19 cellular contexts compared by ENCODE assay signal in the genomic region with DNA sequence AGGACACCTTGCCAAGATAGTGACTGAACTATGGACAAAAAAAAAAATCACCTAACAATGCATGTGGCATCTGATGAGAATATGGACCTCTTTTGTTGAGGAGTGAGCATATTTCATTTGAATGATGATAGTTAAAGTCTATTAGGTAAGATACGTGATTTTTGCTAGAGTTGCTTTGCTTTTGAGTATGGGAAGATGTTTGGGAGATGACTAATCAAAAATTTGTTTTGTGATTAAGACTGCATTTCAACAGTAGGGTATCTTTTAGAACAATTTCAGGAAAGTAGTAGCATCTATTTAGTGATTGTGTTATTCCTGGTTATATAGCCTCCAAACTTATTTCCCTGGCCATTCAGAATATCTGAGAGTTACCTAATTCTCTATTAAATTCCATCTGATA.
"Had no signal": no experiment of that assay in that cellular context is flagged by ENCODE, and none has a peak within 500 bp of the region (broad histone marks: within the 10 kb centered on the region; RNA-seq: fewer than 3 reads in every experiment).

No MANE protein-coding gene starts in this region.

- H3K36me3 ChIP-seq: heart left ventricle, left ventricle myocardium inferior, prostate gland, right lobe of liver, suprapubic skin, upper lobe of right lung had no signal

- DNase-seq: activated CD4-positive, alpha-beta T cell treated with anti-CD3 and anti-CD28 coated beads, Interleukin-2, amount 10 ng/mL, durations not matched to agents 7 days and 5 days; activated CD4-positive, CD25-positive, alpha-beta regulatory T cell; activated CD8-positive, alpha-beta memory T cell treated with anti-CD3 and anti-CD28 coated beads for 24 hours; activated naive CD4-positive, alpha-beta T cell treated with anti-CD3 and anti-CD28 coated beads, Interleukin-2, amount 10 ng/mL, durations not matched to agents 7 days and 5 days; activated T-cell treated with anti-CD3 and anti-CD28 coated beads for 4 hours; central memory CD4-positive, alpha-beta T cell; effector memory CD4-positive, alpha-beta T cell; heart left ventricle; islet precursor cell; left ventricle myocardium inferior; mesenchymal stem cell; right lobe of liver; stimulated activated CD4-positive, alpha-beta T cell treated with anti-CD3 and anti-CD28 coated beads, Interleukin-2, amount 100 ng/mL, for 24 hours; stimulated activated naive CD4-positive, alpha-beta T cell treated with Interleukin-2 at 50 U/mL for 16 hours; upper lobe of right lung had no signal

- H3K4me3 ChIP-seq: heart left ventricle, left ventricle myocardium inferior, prostate gland, right lobe of liver, suprapubic skin, upper lobe of right lung had no signal

- H3K27ac ChIP-seq: heart left ventricle, left ventricle myocardium inferior, prostate gland, right lobe of liver, suprapubic skin, upper lobe of right lung had no signal

- H3K9me3 ChIP-seq: heart left ventricle, left ventricle myocardium inferior, prostate gland, right lobe of liver, suprapubic skin, upper lobe of right lung had no signal

- H3K27me3 ChIP-seq: heart left ventricle, right lobe of liver, suprapubic skin, upper lobe of right lung had no signal

- H3K4me1 ChIP-seq: heart left ventricle, left ventricle myocardium inferior, prostate gland, right lobe of liver, suprapubic skin, upper lobe of right lung had no signal

- ATAC-seq: activated T-helper 17 cell treated with anti-CD3 and anti-CD28 coated beads, Interleukin-2, amount 50 U/mL, for 72 hours; heart left ventricle; natural killer cell treated with Interleukin-12 subunit alpha and Interleukin-12 subunit beta and Interleukin-15 and Interleukin-18, amount 100 ng/mL, for 72 hours; right lobe of liver; upper lobe of right lung had no signal
